ENCODE assay signal across 1 cellular context in the genomic region with DNA sequence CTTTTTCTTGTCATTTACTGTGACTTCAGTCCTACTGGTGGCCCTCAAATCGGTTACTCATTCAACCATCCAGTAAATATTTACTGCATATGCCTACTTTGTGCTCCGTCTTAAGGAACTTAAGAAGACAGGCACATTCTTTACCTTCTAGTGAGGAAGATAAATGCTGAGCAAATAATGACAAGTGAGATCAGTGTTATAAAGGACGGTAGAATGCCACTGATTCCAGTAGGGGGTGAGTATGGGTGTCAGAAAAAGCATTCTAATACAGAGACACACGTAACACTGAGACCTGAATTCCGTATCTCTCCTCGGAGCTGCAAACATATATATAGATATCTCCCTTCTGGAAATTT.
TF ChIP-seq lines count a peak whose summit lies in the region.

No MANE protein-coding gene starts in this region.

TF ChIP-seq in HCT116, 20 proteins besides CTCF, POLR2A, EP300 and RAD21 (continued from another document):
- TF ChIP-seq, protein P1, sequence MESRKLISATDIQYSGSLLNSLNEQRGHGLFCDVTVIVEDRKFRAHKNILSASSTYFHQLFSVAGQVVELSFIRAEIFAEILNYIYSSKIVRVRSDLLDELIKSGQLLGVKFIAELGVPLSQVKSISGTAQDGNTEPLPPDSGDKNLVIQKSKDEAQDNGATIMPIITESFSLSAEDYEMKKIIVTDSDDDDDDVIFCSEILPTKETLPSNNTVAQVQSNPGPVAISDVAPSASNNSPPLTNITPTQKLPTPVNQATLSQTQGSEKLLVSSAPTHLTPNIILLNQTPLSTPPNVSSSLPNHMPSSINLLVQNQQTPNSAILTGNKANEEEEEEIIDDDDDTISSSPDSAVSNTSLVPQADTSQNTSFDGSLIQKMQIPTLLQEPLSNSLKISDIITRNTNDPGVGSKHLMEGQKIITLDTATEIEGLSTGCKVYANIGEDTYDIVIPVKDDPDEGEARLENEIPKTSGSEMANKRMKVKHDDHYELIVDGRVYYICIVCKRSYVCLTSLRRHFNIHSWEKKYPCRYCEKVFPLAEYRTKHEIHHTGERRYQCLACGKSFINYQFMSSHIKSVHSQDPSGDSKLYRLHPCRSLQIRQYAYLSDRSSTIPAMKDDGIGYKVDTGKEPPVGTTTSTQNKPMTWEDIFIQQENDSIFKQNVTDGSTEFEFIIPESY (IDR thresholded peaks at IDR 0.05; ENCODE audit: extremely low read depth, insufficient replicate concordance, low read length): no peak
- TF ChIP-seq JUND (IDR thresholded peaks at IDR 0.05) (no peak), CBX3 (IDR thresholded peaks at IDR 0.05; ENCODE audit: low read depth) (no peak), SRF (IDR thresholded peaks at IDR 0.05; ENCODE audit: low read depth) (no peak), ZFX (IDR thresholded peaks at IDR 0.05) (no peak), CEBPB (IDR thresholded peaks at IDR 0.05; ENCODE audit: low read depth) (no peak), EGR1 (IDR thresholded peaks at IDR 0.05; ENCODE audit: low read depth) (no peak), POLR2AphosphoS5 (IDR thresholded peaks at IDR 0.05; ENCODE audit: low read depth, low read length) (no peak), ATF3 (IDR thresholded peaks at IDR 0.05) (no peak)
